ENCODE assay signal across 18 cellular contexts in the genomic region with DNA sequence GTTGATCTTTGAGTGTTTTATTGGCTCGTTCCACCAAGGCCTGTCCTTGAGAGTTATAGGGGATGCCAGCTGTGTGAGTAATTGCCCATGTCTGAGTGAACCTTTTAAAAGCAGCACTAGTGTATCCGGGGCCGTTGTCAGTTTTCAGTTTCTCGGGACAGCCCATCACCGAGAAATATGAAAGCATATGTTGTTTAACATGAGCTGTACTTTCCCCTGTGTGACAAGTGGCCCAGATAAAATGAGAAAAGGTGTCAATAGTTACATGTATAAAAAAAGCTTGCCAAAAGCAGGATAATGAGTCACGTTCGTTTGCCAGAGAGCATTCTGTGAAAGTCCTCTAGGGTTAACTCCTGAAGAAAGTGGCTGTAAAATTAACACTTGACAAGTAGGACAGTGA. TPM values are rescaled to one million over a fixed set of nuclear protein-coding genes. Genes with fewer than 3 reads are reported as not detected.
A peak's percentile ranks its signal among the peaks of the same experiment; 100 is the strongest.
DNase-seq lines count a peak whose midpoint lies in the region; ATAC-seq, FAIRE-seq and TF ChIP-seq lines count a peak whose summit lies in the region.
"Had no signal": no experiment of that assay in that cellular context is flagged by ENCODE, and none has a peak within 500 bp of the region (broad histone marks: within the 10 kb centered on the region; RNA-seq: fewer than 3 reads in every experiment).

No MANE protein-coding gene starts in this region.

- DNase-seq in SHP77 (lab: John Stamatoyannopoulos, UW) (peak; percentile 28 to 50), SHP77 treated with DMSO at 0.1 percent for 48 hours (lab: John Stamatoyannopoulos, UW) (no peak), RPMI7951 (ENCODE audit: low read depth) (peak; percentile 62), kidney glomerular epithelial cell (lab: John Stamatoyannopoulos, UW) (peak; percentile 23), vagina (ENCODE audit: extremely low spot score in 2 of 2) (no peak), HTR-8/SVneo (ENCODE audit: insufficient read length, low spot score) (no peak), NCI-H146 (lab: John Stamatoyannopoulos, UW) (no peak)
- DNase-seq: activated effector memory CD4-positive, alpha-beta T cell treated with anti-CD3 and anti-CD28 coated beads, Interleukin-2, amount 50 U/mL, for 16 hours; Caco-2; immature natural killer cell; Kasumi-1; NCI-H748 treated with DMSO at 0.1 percent for 48 hours; T-helper 1 cell; upper lobe of right lung had no signal

- no peak for TF ChIP-seq CTCF in vagina (IDR thresholded peaks at IDR 0.05)

- intact Hi-C loops in vagina (cut with DNase I): loop anchor here (10.0 kb wide), 1 partner anchor 466 kb away; no protein-coding TSS in a partner anchor

- no peaks in the 10 kb centered on the region for H3K27me3 ChIP-seq in vagina
- H3K27me3 ChIP-seq: upper lobe of right lung had no signal

- no peaks in the 10 kb centered on the region for H3K9me3 ChIP-seq in vagina
- H3K9me3 ChIP-seq: A549, Caco-2, upper lobe of right lung had no signal

- H3K4me1 ChIP-seq in vagina: peaks cover 15% of the 10 kb centered on the region
- H3K4me1 ChIP-seq: A549, Caco-2, upper lobe of right lung had no signal

- H3K36me3 ChIP-seq in vagina: no peaks in the 10 kb centered on the region
- H3K36me3 ChIP-seq: upper lobe of right lung had no signal

- ATAC-seq in GM18519 (IDR thresholded peaks at IDR 0.05; ENCODE audit: low FRiP score, unreplicated experiment): no peak
- ATAC-seq: A549, sciatic nerve, upper lobe of right lung had no signal

- peak overlapping the region; percentile 50 for H3K27ac ChIP-seq in vagina
- H3K27ac ChIP-seq: upper lobe of right lung had no signal

- no peak for FAIRE-seq in HTR-8/SVneo (lab: Jason Lieb, UNC)
- FAIRE-seq: A549, GM12891 had no signal

- TF ChIP-seq POLR2A in vagina (IDR thresholded peaks at IDR 0.05): no peak

- H3K4me3 ChIP-seq in vagina: peak overlapping the region; percentile 4 to 16
- H3K4me3 ChIP-seq: A549, upper lobe of right lung had no signal

RNA-seq across cellular contexts. Expression of a gene that starts 48.6 kb away (rescaled TPM):
- under 0.01 and 0.12 TPM in 2 replicates for total RNA-seq in RPMI7951 (2014; rRNA removed; shearing (Covaris generic))
- total RNA-seq in vagina: 16.9 TPM
- total RNA-seq: sciatic nerve had no signal

Comparison
In these comparisons a context has a peak if more than half of its experiments do, and no peak if none do; other contexts are left out.
1. DNase-seq: peak in SHP77 (2 of 2), RPMI7951 (single experiment) and kidney glomerular epithelial cell (single experiment); none in SHP77 treated with DMSO at 0.1 percent for 48 hours (single experiment), vagina (0 of 2), HTR-8/SVneo (single experiment) and NCI-H146 (single experiment).
2. RNA of a gene that starts 48.6 kb away (total RNA-seq): 16.9 TPM in vagina (single experiment); under 0.01 to 0.12 TPM in RPMI7951; every median in the first group is over 10 times any median in the second.